Comparison of ENCODE assay signal across 1 cellular context in the genomic region with DNA sequence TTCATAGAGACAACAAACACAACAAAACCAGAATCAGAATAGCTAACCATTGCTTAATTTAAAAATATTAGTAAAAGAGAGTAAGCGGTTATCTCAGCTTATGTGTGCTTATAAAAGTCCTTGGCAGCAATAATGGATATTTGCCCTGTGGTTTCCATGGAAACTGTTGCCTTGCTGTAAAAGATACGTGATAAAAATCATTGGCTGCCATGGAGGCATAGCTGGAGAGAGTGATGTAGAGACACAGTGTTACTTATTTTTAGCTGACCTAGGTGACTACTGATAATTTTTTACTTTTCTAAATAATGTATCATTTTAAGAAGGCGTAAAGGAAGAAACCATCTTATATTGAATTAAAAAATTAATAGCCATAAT.
TF ChIP-seq lines count a peak whose summit lies in the region.

No MANE protein-coding gene starts in this region.

TF ChIP-seq in GM23338, 12 proteins besides CTCF, POLR2A, EP300 and RAD21 (continued from another document):
- TF ChIP-seq ETS1 (IDR thresholded peaks at IDR 0.05) (no peak), POLR2AphosphoS5 (IDR thresholded peaks at IDR 0.05; ENCODE audit: low read depth) (no peak)
TF ChIP-seq in GM23338: peak in this region for 0.
